Comparison of ENCODE assay signal across 8 cellular contexts in genomic region chr11:62124186-62125113, GRCh38. TPM values are rescaled to one million over a fixed set of nuclear protein-coding genes. Genes with fewer than 3 reads are reported as not detected.
DNase-seq lines count a peak whose midpoint lies in the region; ATAC-seq and TF ChIP-seq lines count a peak whose summit lies in the region.

No MANE protein-coding gene starts in this region.

- TF ChIP-seq CTCF in BE2C (IDR thresholded peaks at IDR 0.05; ENCODE audit: low read depth, low read length): no peak
- TF ChIP-seq CTCF in RWPE2 (IDR thresholded peaks at IDR 0.05; ENCODE audit: poor library complexity, severe bottlenecking): no peak
- no peak for TF ChIP-seq CTCF in coronary artery (IDR thresholded peaks at IDR 0.05)
- TF ChIP-seq CTCF in right lobe of liver (IDR thresholded peaks at IDR 0.05): no peak

- H3K36me3 ChIP-seq in BE2C (peaks cover 7% of the 10 kb centered on the region), RWPE2 (ENCODE audit: low read depth) (peaks cover 23% of the 10 kb centered on the region), right lobe of liver (no peaks in the 10 kb centered on the region), subcutaneous abdominal adipose tissue (ENCODE audit: control insufficient read depth in 5 of 5, insufficient read depth in 5 of 5, low read length in 5 of 5) (peaks cover 0 to 16% (median 13%) of the 10 kb centered on the region in 5 donors)

- H3K4me1 ChIP-seq in BE2C: no peaks in the 10 kb centered on the region
- peaks cover 5% of the 10 kb centered on the region for H3K4me1 ChIP-seq in RWPE2 (ENCODE audit: insufficient read depth, poor library complexity, severe bottlenecking)
- H3K4me1 ChIP-seq in right lobe of liver: peaks cover 0 to 5% (median 0%) of the 10 kb centered on the region in 4 donors
- peaks cover 5 to 27% (median 19%) of the 10 kb centered on the region in 5 donors for H3K4me1 ChIP-seq in subcutaneous abdominal adipose tissue (ENCODE audit: control insufficient read depth in 5 of 5, insufficient read depth in 5 of 5, low read length in 5 of 5)

- intact Hi-C loops in right lobe of liver (cut with DNase I): no loop called here

- no peak for TF ChIP-seq POLR2A in right lobe of liver (IDR thresholded peaks at IDR 0.05)

- DNase-seq in BE2C (no peak), RWPE2 (ENCODE audit: low spot score) (no peak), coronary artery (ENCODE audit: low spot score) (peak; percentile 78), right lobe of liver (peak in 2 of 3 donors; percentile 50 to 61), LoVo (ENCODE audit: low spot score) (no peak)

- H3K27me3 ChIP-seq in BE2C (no peaks in the 10 kb centered on the region), RWPE2 (ENCODE audit: insufficient read depth, poor library complexity, severe bottlenecking) (no peaks in the 10 kb centered on the region), right lobe of liver (no peaks in the 10 kb centered on the region), subcutaneous abdominal adipose tissue (ENCODE audit: control insufficient read depth in 5 of 5, insufficient read depth in 4 of 5, low read length in 5 of 5) (no peaks in the 10 kb centered on the region)

- H3K9me3 ChIP-seq in BE2C: no peaks in the 10 kb centered on the region
- no peaks in the 10 kb centered on the region for H3K9me3 ChIP-seq in RWPE2 (ENCODE audit: severe bottlenecking)
- H3K9me3 ChIP-seq in right lobe of liver: no peaks in the 10 kb centered on the region
- no peaks in the 10 kb centered on the region for H3K9me3 ChIP-seq in subcutaneous abdominal adipose tissue (ENCODE audit: control insufficient read depth in 5 of 5, low read length in 5 of 5)

- H3K27ac ChIP-seq in RWPE2 (ENCODE audit: poor library complexity, severe bottlenecking) (peak overlapping the region; percentile 40), coronary artery (peak overlapping the region; percentile 21 to 79), right lobe of liver (peak overlapping the region; percentile 36 to 55 (median 40)), subcutaneous abdominal adipose tissue (ENCODE audit: low read depth, low read length) (peak overlapping the region; percentile 60)

- H3K4me3 ChIP-seq in BE2C (ENCODE audit: low read depth, low read length): peak overlapping the region; percentile 87
- peak overlapping the region; percentile 81 for H3K4me3 ChIP-seq in RWPE2 (ENCODE audit: severe bottlenecking)
- H3K4me3 ChIP-seq in coronary artery: peak overlapping the region; percentile 98
- H3K4me3 ChIP-seq in right lobe of liver: peak overlapping the region; percentile 89 to 93 (median 92)
- peak overlapping the region; percentile 86 to 99 (median 97) for H3K4me3 ChIP-seq in subcutaneous abdominal adipose tissue (ENCODE audit: low read depth in 1 of 5, low read length in 5 of 5)

- peak overlapping the region; percentile 67 to 98 (median 82) for H3K9ac ChIP-seq in subcutaneous abdominal adipose tissue (ENCODE audit: low read length in 5 of 5)

- WGBS in right lobe of liver (ENCODE audit: insufficient coverage, low coverage, low lambda C conversion rate, missing lambda C conversion rate): 7% methylated on average over 31 of the region's 39 CpGs

- ATAC-seq in GM18511 (IDR thresholded peaks at IDR 0.05; ENCODE audit: unreplicated experiment) (peak; percentile 42), HG03139 (IDR thresholded peaks at IDR 0.05; ENCODE audit: unreplicated experiment) (peak; percentile 19), RWPE2 (ENCODE audit: low read depth) (peak; percentile 26), right lobe of liver (peak; percentile 34 to 59 (median 46))

RNA-seq across cellular contexts. Expression of gene INCENP, which starts 0.6 kb away (rescaled TPM):
- 10.8 TPM for polyA plus RNA-seq in BE2C (2012; ENCODE audit: insufficient read depth, insufficient read length, low read depth)
- total RNA-seq in right lobe of liver: 1 to 10 TPM; 6.4 to 8.9 (median 7.1) TPM

Comparison
In these comparisons a context has a peak if more than half of its experiments do, and no peak if none do; other contexts are left out.
1. DNase-seq: peak in coronary artery (single experiment) and right lobe of liver (2 of 3); none in BE2C (single experiment), RWPE2 (single experiment) and LoVo (single experiment).
2. Peak in every context shown above with its lines, with median percentiles within 50 percentile points of each other: H3K4me3 ChIP-seq, ATAC-seq and H3K27ac ChIP-seq.